Comparison of ENCODE assay signal across 8 cellular contexts in the genomic region with DNA sequence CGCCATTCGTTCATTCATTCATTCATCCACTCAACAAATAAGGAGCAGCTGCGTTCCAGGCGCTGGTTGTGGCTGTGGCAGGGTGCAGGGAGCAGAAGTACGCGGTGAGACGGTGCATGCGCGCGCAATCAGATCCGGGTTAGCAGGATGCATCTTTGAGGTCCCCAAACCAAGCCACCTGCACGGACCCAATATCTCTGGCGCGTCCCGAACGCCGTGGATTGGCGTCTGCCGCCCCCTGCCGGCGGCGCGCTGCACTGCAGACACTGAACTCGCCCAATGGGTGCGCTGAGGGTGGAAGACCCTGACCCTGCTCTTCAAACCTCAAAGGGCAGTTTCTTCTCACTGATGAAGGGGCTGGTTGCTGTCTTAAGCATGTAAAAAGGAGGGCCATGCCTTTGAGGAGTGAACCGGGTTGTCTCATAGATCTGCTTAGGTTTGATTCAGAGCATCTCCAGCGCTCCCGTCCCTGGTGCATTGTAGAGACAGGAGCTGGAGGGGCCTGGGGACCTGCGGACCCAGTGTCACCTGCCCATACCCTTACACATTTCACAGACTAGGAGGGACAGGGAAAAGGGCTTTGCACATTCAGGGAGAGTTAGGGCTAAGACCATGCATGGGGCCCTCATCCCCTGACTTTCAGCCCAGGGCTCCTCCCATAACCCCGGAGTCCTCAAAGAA.
A peak's percentile ranks its signal among the peaks of the same experiment; 100 is the strongest.
DNase-seq lines count a peak whose midpoint lies in the region; ATAC-seq, FAIRE-seq and TF ChIP-seq lines count a peak whose summit lies in the region.

No MANE protein-coding gene starts in this region.

- H3K9me3 ChIP-seq in Peyer's patch (no peaks in the 10 kb centered on the region), pancreas (no peaks in the 10 kb centered on the region)

- TF ChIP-seq CTCF in GM12874 (IDR thresholded peaks at IDR 0.05; ENCODE audit: insufficient read depth, low read depth, low read length) (peak; percentile 100), Peyer's patch (IDR thresholded peaks at IDR 0.05) (peak; percentile 81 to 92 (median 88)), pancreas (IDR thresholded peaks at IDR 0.05) (peak; percentile 74 to 96 (median 86)), type B pancreatic cell (conservative IDR thresholded peaks at IDR 0.05) (peak; percentile 99)

- no peaks in the 10 kb centered on the region for H3K36me3 Mint-ChIP-seq in type B pancreatic cell

- no peak for FAIRE-seq in pancreas (lab: Jason Lieb, UNC)

- no peak for TF ChIP-seq POLR2A in Peyer's patch (IDR thresholded peaks at IDR 0.05)

- H3K36me3 ChIP-seq in Peyer's patch (no peaks in the 10 kb centered on the region), pancreas (no peaks in the 10 kb centered on the region)

- ATAC-seq in HG03045 (IDR thresholded peaks at IDR 0.05; ENCODE audit: unreplicated experiment), result peak; percentile 72
- ATAC-seq in pancreas, result peak in 3 of 4 donors; percentile 72 to 86 (median 82)

- peaks cover 40% of the 10 kb centered on the region for H3K27me3 Mint-ChIP-seq in type B pancreatic cell

- H3K27me3 ChIP-seq in Peyer's patch (no peaks in the 10 kb centered on the region), pancreas (no peaks in the 10 kb centered on the region)

- H3K9me3 Mint-ChIP-seq in type B pancreatic cell, result no peaks in the 10 kb centered on the region

- H3K4me1 ChIP-seq in Peyer's patch, result no peaks in the 10 kb centered on the region
- no peaks in the 10 kb centered on the region for H3K4me1 ChIP-seq in pancreas

- intact Hi-C loops in pancreas (cut with DNase I), result loop anchor here in 2 of 3 donors (5.0 to 10.0 kb wide), 3 partner anchors 98 to 108 kb away; partner anchors contain the start of gene RAMP3 (in 1 of the 2)

- no peak overlapping the region for H3K4me3 Mint-ChIP-seq in type B pancreatic cell

- no peaks in the 10 kb centered on the region for H3K4me1 Mint-ChIP-seq in type B pancreatic cell (ENCODE audit: unreplicated experiment)

- WGBS in pancreas, 2 donors, result 20% methylated on average over 30 of the region's 30 CpGs

- no peak overlapping the region for H3K4me3 ChIP-seq in Peyer's patch
- H3K4me3 ChIP-seq in pancreas, result no peak overlapping the region

- no peak overlapping the region for H3K27ac ChIP-seq in Peyer's patch
- no peak overlapping the region for H3K27ac ChIP-seq in pancreas

- no peak overlapping the region for H3K27ac Mint-ChIP-seq in type B pancreatic cell

- DNase-seq in Peyer's patch (peak; percentile 35 to 75 (median 71)), glomerular visceral epithelial cell (ENCODE audit: extremely low spot score) (peak; percentile 29), pancreas (peak in 3 of 6 donors; percentile 40 to 88 (median 50)), type B pancreatic cell (ENCODE audit: extremely low spot score, unreplicated experiment) (peak; percentile 82), amniotic stem cell (lab: John Stamatoyannopoulos, UW) (no peak)
- peak; percentile 49 for DNase-seq in activated effector memory CD4-positive, alpha-beta T cell treated with Interleukin-2 at 50 U/mL for 16 hours
